Comparison of ENCODE assay signal across 1 cellular context in the genomic region with DNA sequence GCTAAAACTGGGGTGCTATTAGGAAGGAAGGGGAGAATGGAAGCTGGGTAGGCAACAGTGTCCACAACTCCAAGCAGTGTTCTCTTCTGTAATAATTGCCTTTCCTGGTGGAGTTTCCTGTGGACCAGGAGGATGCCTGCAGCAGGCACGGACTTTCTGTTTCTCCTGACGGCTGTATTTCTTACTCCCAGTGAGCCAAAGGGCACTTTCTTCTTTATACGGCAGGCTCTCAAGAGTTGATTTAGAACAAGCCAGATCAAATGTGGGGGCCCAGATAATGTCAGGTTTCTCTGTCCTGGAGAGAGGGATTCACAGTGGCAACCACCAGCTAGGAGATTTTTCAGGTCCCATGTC.
TF ChIP-seq lines count a peak whose summit lies in the region.

No MANE protein-coding gene starts in this region.

TF ChIP-seq in K562, 482 proteins besides CTCF, POLR2A, EP300 and RAD21:
- TF ChIP-seq, protein P1, sequence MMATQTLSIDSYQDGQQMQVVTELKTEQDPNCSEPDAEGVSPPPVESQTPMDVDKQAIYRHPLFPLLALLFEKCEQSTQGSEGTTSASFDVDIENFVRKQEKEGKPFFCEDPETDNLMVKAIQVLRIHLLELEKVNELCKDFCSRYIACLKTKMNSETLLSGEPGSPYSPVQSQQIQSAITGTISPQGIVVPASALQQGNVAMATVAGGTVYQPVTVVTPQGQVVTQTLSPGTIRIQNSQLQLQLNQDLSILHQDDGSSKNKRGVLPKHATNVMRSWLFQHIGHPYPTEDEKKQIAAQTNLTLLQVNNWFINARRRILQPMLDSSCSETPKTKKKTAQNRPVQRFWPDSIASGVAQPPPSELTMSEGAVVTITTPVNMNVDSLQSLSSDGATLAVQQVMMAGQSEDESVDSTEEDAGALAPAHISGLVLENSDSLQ (IDR thresholded peaks at IDR 0.05): no peak
- TF ChIP-seq HOXB6 (CRISPR knock-in tag; IDR thresholded peaks at IDR 0.05; ENCODE audit: borderline replicate concordance) (no peak), TAF7 (tag; IDR thresholded peaks at IDR 0.05) (no peak), ZFP36 (IDR thresholded peaks at IDR 0.05; ENCODE audit: low read depth, low read length, partially characterized antibody) (no peak), RBM34 (IDR thresholded peaks at IDR 0.05; ENCODE audit: borderline replicate concordance, insufficient read depth, low read length) (no peak), GTF2A2 (tag; IDR thresholded peaks at IDR 0.05) (no peak), NFXL1 (CRISPR knock-in tag; IDR thresholded peaks at IDR 0.05) (no peak), NCOA2 (IDR thresholded peaks at IDR 0.05; ENCODE audit: partially characterized antibody in 2 of 2) (no peak), ZNF766 (CRISPR knock-in tag; conservative IDR thresholded peaks at IDR 0.05) (no peak), EHMT2 (IDR thresholded peaks at IDR 0.05) (no peak), MTA2 (IDR thresholded peaks at IDR 0.05; ENCODE audit: low read depth) (no peak), RBBP5 (IDR thresholded peaks at IDR 0.05; ENCODE audit: borderline replicate concordance, insufficient read depth, low read length, poor library complexity, severe bottlenecking) (no peak), BRD4 (IDR thresholded peaks at IDR 0.05) (no peak), CHD1 (IDR thresholded peaks at IDR 0.05; ENCODE audit: low read length) (no peak), ZKSCAN8 (CRISPR knock-in tag; IDR thresholded peaks at IDR 0.05) (no peak), MECOM (CRISPR knock-in tag; IDR thresholded peaks at IDR 0.05) (no peak)
- TF ChIP-seq, protein P2, sequence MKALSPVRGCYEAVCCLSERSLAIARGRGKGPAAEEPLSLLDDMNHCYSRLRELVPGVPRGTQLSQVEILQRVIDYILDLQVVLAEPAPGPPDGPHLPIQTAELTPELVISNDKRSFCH (CRISPR knock-in tag; IDR thresholded peaks at IDR 0.05): no peak
- TF ChIP-seq, protein P2 (tag; IDR thresholded peaks at IDR 0.05): no peak
- TF ChIP-seq, protein P3, sequence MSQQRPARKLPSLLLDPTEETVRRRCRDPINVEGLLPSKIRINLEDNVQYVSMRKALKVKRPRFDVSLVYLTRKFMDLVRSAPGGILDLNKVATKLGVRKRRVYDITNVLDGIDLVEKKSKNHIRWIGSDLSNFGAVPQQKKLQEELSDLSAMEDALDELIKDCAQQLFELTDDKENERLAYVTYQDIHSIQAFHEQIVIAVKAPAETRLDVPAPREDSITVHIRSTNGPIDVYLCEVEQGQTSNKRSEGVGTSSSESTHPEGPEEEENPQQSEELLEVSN (IDR thresholded peaks at IDR 0.05; ENCODE audit: borderline replicate concordance in 1 of 2, extremely low read depth in 1 of 2, insufficient read depth in 1 of 2, insufficient read length in 1 of 2, low read depth in 1 of 2, low read length in 1 of 2, poor library complexity in 1 of 2, severe bottlenecking in 1 of 2): no peak
- TF ChIP-seq, protein P4, sequence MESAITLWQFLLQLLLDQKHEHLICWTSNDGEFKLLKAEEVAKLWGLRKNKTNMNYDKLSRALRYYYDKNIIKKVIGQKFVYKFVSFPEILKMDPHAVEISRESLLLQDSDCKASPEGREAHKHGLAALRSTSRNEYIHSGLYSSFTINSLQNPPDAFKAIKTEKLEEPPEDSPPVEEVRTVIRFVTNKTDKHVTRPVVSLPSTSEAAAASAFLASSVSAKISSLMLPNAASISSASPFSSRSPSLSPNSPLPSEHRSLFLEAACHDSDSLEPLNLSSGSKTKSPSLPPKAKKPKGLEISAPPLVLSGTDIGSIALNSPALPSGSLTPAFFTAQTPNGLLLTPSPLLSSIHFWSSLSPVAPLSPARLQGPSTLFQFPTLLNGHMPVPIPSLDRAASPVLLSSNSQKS (CRISPR knock-in tag; IDR thresholded peaks at IDR 0.05): no peak
- TF ChIP-seq, protein P5, sequence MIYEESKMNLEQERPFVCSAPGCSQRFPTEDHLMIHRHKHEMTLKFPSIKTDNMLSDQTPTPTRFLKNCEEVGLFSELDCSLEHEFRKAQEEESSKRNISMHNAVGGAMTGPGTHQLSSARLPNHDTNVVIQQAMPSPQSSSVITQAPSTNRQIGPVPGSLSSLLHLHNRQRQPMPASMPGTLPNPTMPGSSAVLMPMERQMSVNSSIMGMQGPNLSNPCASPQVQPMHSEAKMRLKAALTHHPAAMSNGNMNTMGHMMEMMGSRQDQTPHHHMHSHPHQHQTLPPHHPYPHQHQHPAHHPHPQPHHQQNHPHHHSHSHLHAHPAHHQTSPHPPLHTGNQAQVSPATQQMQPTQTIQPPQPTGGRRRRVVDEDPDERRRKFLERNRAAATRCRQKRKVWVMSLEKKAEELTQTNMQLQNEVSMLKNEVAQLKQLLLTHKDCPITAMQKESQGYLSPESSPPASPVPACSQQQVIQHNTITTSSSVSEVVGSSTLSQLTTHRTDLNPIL (CRISPR knock-in tag; IDR thresholded peaks at IDR 0.05): no peak
